Comparison of ENCODE assay signal across 1 cellular context in genomic region chr1:160061376-160062100, GRCh38.
A peak's percentile ranks its signal among the peaks of the same experiment; 100 is the strongest.
TF ChIP-seq lines count a peak whose summit lies in the region.

No MANE protein-coding gene starts in this region.

TF ChIP-seq in H1, 55 proteins besides CTCF, POLR2A, EP300 and RAD21:
- TF ChIP-seq POLR2AphosphoS5 (IDR thresholded peaks at IDR 0.05; ENCODE audit: low read depth, low read length) = no peak
- TF ChIP-seq TEAD4 (IDR thresholded peaks at IDR 0.05; ENCODE audit: low read depth, low read length) = 0 out of 2 replicates have a peak, but pooled peaks have one; percentile 72
- TF ChIP-seq TCF12 (IDR thresholded peaks at IDR 0.05; ENCODE audit: low read depth, low read length) = peak; percentile 58; the same call in 1 of the 2 replicates
